Comparison of ENCODE assay signal across 13 cellular contexts in genomic region chr18:74950479-74950878, GRCh38.
DNase-seq lines count a peak whose midpoint lies in the region; ATAC-seq and TF ChIP-seq lines count a peak whose summit lies in the region.
"Had no signal": no experiment of that assay in that cellular context is flagged by ENCODE, and none has a peak within 500 bp of the region (broad histone marks: within the 10 kb centered on the region; RNA-seq: fewer than 3 reads in every experiment).

No MANE protein-coding gene starts in this region.

- H3K27ac Mint-ChIP-seq in naive B cell = peak overlapping the region in 4 of 6 donors; percentile 28 to 87 (median 54)

- H3K4me3 ChIP-seq in AG04450 (ENCODE audit: low read depth, low read length) = no peak overlapping the region
- H3K4me3 ChIP-seq in brain microvascular endothelial cell (ENCODE audit: low read depth, low read length) = no peak overlapping the region
- H3K4me3 ChIP-seq in lower leg skin (ENCODE audit: low read depth, poor library complexity, severe bottlenecking) = no peak overlapping the region
- H3K4me3 ChIP-seq: sigmoid colon had no signal

- WGBS in lower leg skin, 2 donors = 66 to 70% methylated on average over 4 of the region's 4 CpGs

- peaks cover 9 to 22% (median 21%) of the 10 kb centered on the region in 3 donors for H3K4me1 Mint-ChIP-seq in naive B cell

- no peaks in the 10 kb centered on the region for H3K36me3 ChIP-seq in brain microvascular endothelial cell (replicated peaks)
- H3K36me3 ChIP-seq: sigmoid colon had no signal

- H3K9me3 ChIP-seq in AG04450 (ENCODE audit: control insufficient read depth, insufficient read depth, low read length) = no peaks in the 10 kb centered on the region
- H3K9me3 ChIP-seq: sigmoid colon had no signal

- H3K27ac ChIP-seq in AG04450 (ENCODE audit: low read depth, low read length) (peak overlapping the region; percentile 47), brain microvascular endothelial cell (peak overlapping the region; percentile 89)

- DNase-seq in AG04450 (ENCODE audit: low read depth, low spot score) (no peak), DMS53 (lab: John Stamatoyannopoulos, UW) (peak; percentile 49), brain microvascular endothelial cell (no peak), naive B cell (no peak), lower leg skin (ENCODE audit: low spot score in 2 of 2) (no peak), DMS 273 treated with DMSO at 0.1 percent for 48 hours (lab: John Stamatoyannopoulos, UW) (no peak)
- DNase-seq: activated CD8-positive, alpha-beta memory T cell treated with anti-CD3 and anti-CD28 coated beads for 24 hours; MV-4-11; sigmoid colon; stimulated activated naive CD8-positive, alpha-beta T cell treated with anti-CD3 and anti-CD28 coated beads, Interleukin-15, amount 100 ng/mL, for 72 hours had no signal

- intact Hi-C loops in lower leg skin (cut with DNase I; ENCODE audit: low total_unique reads) = no loop called here

- no peaks in the 10 kb centered on the region for H3K27me3 Mint-ChIP-seq in naive B cell
- H3K27me3 Mint-ChIP-seq: naive thymus-derived CD8-positive, alpha-beta T cell; stimulated activated naive CD8-positive, alpha-beta T cell treated with anti-CD3 and anti-CD28 coated beads, Interleukin-15, amount 100 ng/mL, for 72 hours had no signal

- TF ChIP-seq POLR2A in lower leg skin (IDR thresholded peaks at IDR 0.05) = no peak

- ATAC-seq in naive B cell (ENCODE audit: low read depth in 2 of 2) (no peak), HG03045 (IDR thresholded peaks at IDR 0.05; ENCODE audit: unreplicated experiment) (no peak), HG03095 (IDR thresholded peaks at IDR 0.05; ENCODE audit: unreplicated experiment) (no peak)

- TF ChIP-seq CTCF in AG04450 (IDR thresholded peaks at IDR 0.05; ENCODE audit: low read depth, low read length) (no peak), brain microvascular endothelial cell (IDR thresholded peaks at IDR 0.05; ENCODE audit: low read depth, low read length, missing control alignments) (no peak), lower leg skin (IDR thresholded peaks at IDR 0.05) (no peak)

- H3K9me3 Mint-ChIP-seq in naive B cell = no peaks in the 10 kb centered on the region
- H3K9me3 Mint-ChIP-seq: naive thymus-derived CD8-positive, alpha-beta T cell; stimulated activated naive CD8-positive, alpha-beta T cell treated with anti-CD3 and anti-CD28 coated beads, Interleukin-15, amount 100 ng/mL, for 72 hours had no signal

- H3K36me3 Mint-ChIP-seq in naive B cell = peaks cover 5 to 8% of the 10 kb centered on the region in 2 donors

- H3K27me3 ChIP-seq in AG04450 (ENCODE audit: control insufficient read depth, insufficient read depth, low read length) (no peaks in the 10 kb centered on the region), brain microvascular endothelial cell (replicated peaks) (no peaks in the 10 kb centered on the region)
- H3K27me3 ChIP-seq: sigmoid colon had no signal

- in situ Hi-C loops in brain microvascular endothelial cell (cut with HindIII; ENCODE audit: low pct_ligation_motif_present, low sequenced_read_pairs) = no loop called here

- H3K4me3 Mint-ChIP-seq in naive B cell = peak overlapping the region in 3 of 8 donors; percentile 27 to 46 (median 36)

- CTCF ChIA-PET in AG04450 (lab: Charles Lee) = no interaction called here

- POLR2A ChIA-PET in AG04450 (lab: Yijun Ruan, JAX) = no interaction called here
